ENCODE assay signal across 8 cellular contexts in the genomic region with DNA sequence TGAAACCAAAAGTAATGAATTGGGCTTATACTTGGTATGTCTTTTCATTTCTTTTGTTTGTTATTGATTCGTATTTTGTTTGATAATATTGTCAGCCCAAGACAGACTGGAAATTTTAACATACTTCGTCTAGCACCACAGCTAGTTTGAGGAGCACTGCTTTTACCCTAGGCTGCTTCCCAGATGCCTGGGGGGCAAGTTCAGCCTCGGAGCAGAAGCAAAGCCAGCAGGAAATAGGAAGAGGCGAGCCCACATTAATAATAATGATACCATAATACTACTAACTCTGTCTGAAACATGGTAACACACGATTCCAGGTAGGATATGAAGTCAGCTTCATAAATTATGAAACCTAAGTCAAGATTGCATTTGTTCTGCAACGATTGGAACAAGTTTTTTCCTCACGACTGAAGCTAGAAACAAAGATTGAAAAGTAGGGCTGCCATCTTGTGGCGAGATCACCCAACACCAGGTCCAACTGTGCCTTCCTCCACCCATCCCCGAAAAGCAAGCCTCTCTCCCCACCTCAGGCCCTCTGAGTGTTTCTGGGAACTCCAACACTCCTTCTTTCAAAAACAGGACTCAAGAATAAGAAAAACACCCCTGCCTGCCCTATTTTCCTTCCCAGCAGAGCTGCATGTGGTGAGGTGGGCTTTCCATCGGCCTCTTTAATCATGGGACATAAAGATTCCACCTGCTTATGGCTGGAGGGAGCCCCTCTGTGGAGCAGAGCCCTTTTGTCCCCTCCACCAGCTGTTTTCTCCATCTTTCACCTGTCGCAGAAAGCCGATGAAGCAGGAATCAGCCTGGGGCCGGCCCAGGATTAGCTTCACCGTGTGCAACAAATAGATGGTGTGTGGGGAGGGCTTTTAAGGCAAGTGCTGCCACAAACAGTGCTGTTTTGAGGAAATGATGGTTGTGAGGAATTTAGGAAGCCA.
DNase-seq lines count a peak whose midpoint lies in the region; ATAC-seq, FAIRE-seq and TF ChIP-seq lines count a peak whose summit lies in the region.

No MANE protein-coding gene starts in this region.

- no peak overlapping the region for H3K9ac ChIP-seq in kidney (ENCODE audit: low read length in 2 of 2)

- H3K4me1 ChIP-seq in DOHH2 (ENCODE audit: control insufficient read depth, low read length) (no peaks in the 10 kb centered on the region), kidney (ENCODE audit: control insufficient read depth in 1 of 2, insufficient read depth in 1 of 2, low read depth in 1 of 2, low read length in 2 of 2) (no peaks in the 10 kb centered on the region)

- H3K4me3 ChIP-seq in DOHH2 (ENCODE audit: low read length) (no peak overlapping the region), kidney (ENCODE audit: low read length in 2 of 2) (peak overlapping the region in 1 of 2 donors; percentile 49)

- H3K27ac ChIP-seq in DOHH2 (ENCODE audit: low read depth, low read length) (no peak overlapping the region), kidney (ENCODE audit: low read depth in 2 of 2, low read length in 2 of 2) (no peak overlapping the region)

- no peak overlapping the region for H3K27ac Mint-ChIP-seq in immature natural killer cell

- H3K27me3 Mint-ChIP-seq in immature natural killer cell (ENCODE audit: low read depth in 3 of 3): no peaks in the 10 kb centered on the region

- no peaks in the 10 kb centered on the region for H3K79me2 ChIP-seq in DOHH2 (ENCODE audit: control insufficient read depth, low read length)

- H3K9me3 Mint-ChIP-seq in immature natural killer cell: peaks cover 0 to 7% (median 3%) of the 10 kb centered on the region in 6 donors

- no peaks in the 10 kb centered on the region for H3K36me3 Mint-ChIP-seq in immature natural killer cell

- no peak for FAIRE-seq in kidney (lab: Jason Lieb, UNC)

- peak; percentile 52 for DNase-seq in HT1080 (ENCODE audit: low read depth)
- peak; percentile 16 for DNase-seq in UCSD-AML1 (lab: John Stamatoyannopoulos, UW; ENCODE audit: unreplicated experiment)
- no peak for DNase-seq in kidney
- no peak for DNase-seq in immature natural killer cell

- 0 out of 2 replicates have a peak overlapping the region, but pooled peaks have one; percentile 19 for H3K4me2 ChIP-seq in DOHH2 (ENCODE audit: low read length)

- H3K9me3 ChIP-seq in DOHH2 (ENCODE audit: control insufficient read depth, insufficient read depth, low read length) (no peaks in the 10 kb centered on the region), kidney (ENCODE audit: control insufficient read depth in 1 of 2, low read length in 2 of 2) (no peaks in the 10 kb centered on the region)

- no peaks in the 10 kb centered on the region for H3K9me2 ChIP-seq in DOHH2 (replicated peaks; ENCODE audit: control insufficient read depth, low read length)

- H4K20me1 ChIP-seq in DOHH2 (ENCODE audit: control insufficient read depth, insufficient read depth, low read depth, low read length): no peaks in the 10 kb centered on the region

- H3K4me1 Mint-ChIP-seq in immature natural killer cell: no peaks in the 10 kb centered on the region

- no peaks in the 10 kb centered on the region for H3F3A ChIP-seq in DOHH2 (ENCODE audit: control insufficient read depth, insufficient read depth)

- H3K36me3 ChIP-seq in DOHH2 (ENCODE audit: control insufficient read depth, low read length): no peaks in the 10 kb centered on the region
- no peaks in the 10 kb centered on the region for H3K36me3 ChIP-seq in kidney (ENCODE audit: control insufficient read depth in 1 of 2, insufficient read depth in 2 of 2, low read length in 2 of 2)

- peak; percentile 50 for TF ChIP-seq CTCF in DOHH2 (IDR thresholded peaks at IDR 0.05; ENCODE audit: low read depth, low read length, poor library complexity, severe bottlenecking)
- TF ChIP-seq CTCF in kidney (IDR thresholded peaks at IDR 0.05; ENCODE audit: borderline replicate concordance, extremely low read depth, insufficient read depth): peak; percentile 17

- H3K4me3 Mint-ChIP-seq in immature natural killer cell: no peak overlapping the region

- ATAC-seq in HG02759 (IDR thresholded peaks at IDR 0.05; ENCODE audit: unreplicated experiment) (no peak), GM18517 (IDR thresholded peaks at IDR 0.05; ENCODE audit: unreplicated experiment) (no peak), HG02973 (IDR thresholded peaks at IDR 0.05; ENCODE audit: unreplicated experiment) (no peak)

- H3K27me3 ChIP-seq in DOHH2 (ENCODE audit: control insufficient read depth, low read length): no peaks in the 10 kb centered on the region

- intact Hi-C loops in kidney (cut with DNase I): no loop called here

Comparison
In these comparisons a context has a peak if more than half of its experiments do, and no peak if none do; other contexts are left out.
1. DNase-seq: peak in HT1080 (single experiment) and UCSD-AML1 (single experiment); none in kidney (single experiment) and immature natural killer cell (0 of 3).